Comparison of ENCODE assay signal across 26 cellular contexts in genomic region chr15:96553931-96554330, GRCh38.
DNase-seq lines count a peak whose midpoint lies in the region; ATAC-seq, FAIRE-seq and TF ChIP-seq lines count a peak whose summit lies in the region.
"Had no signal": no experiment of that assay in that cellular context is flagged by ENCODE, and none has a peak within 500 bp of the region (broad histone marks: within the 10 kb centered on the region; RNA-seq: fewer than 3 reads in every experiment).

No MANE protein-coding gene starts in this region.

- H3K27me3 Mint-ChIP-seq in endodermal cell (ENCODE audit: insufficient read depth): peaks cover 5% of the 10 kb centered on the region
- H3K27me3 Mint-ChIP-seq: B cell; CD8-positive, alpha-beta memory T cell had no signal

- TF ChIP-seq CTCF in bronchial epithelial cell (IDR thresholded peaks at IDR 0.05; ENCODE audit: insufficient read depth, low read length, severe bottlenecking): no peak
- no peak for TF ChIP-seq CTCF in omental fat pad (IDR thresholded peaks at IDR 0.05)
- TF ChIP-seq CTCF in endodermal cell (conservative IDR thresholded peaks at IDR 0.05): no peak

- no peak overlapping the region for H3K9ac ChIP-seq in endodermal cell (ENCODE audit: extremely low read depth, low read length, poor library complexity, severe bottlenecking)
- H3K9ac ChIP-seq: KMS-11 had no signal

- FAIRE-seq in bronchial epithelial cell (lab: Jason Lieb, UNC): no peak

- H3K27ac ChIP-seq in endodermal cell (ENCODE audit: low read depth, low read length): no peak overlapping the region
- H3K27ac ChIP-seq: C4-2B, KMS-11, SK-N-MC had no signal

- no peaks in the 10 kb centered on the region for H3K9me3 ChIP-seq in endodermal cell (ENCODE audit: control insufficient read depth, low read length)
- H3K9me3 ChIP-seq: HAP-1 had no signal

- no peaks in the 10 kb centered on the region for H3K9me3 Mint-ChIP-seq in endodermal cell
- H3K9me3 Mint-ChIP-seq: HFFc6 had no signal

- H3K4me3 Mint-ChIP-seq in endodermal cell: no peak overlapping the region
- H3K4me3 Mint-ChIP-seq: B cell, HFFc6 had no signal

- H3K4me1 ChIP-seq in endodermal cell (ENCODE audit: control insufficient read depth, insufficient read depth, low read length): no peaks in the 10 kb centered on the region
- H3K4me1 ChIP-seq: HAP-1 had no signal

- no peak overlapping the region for H3K27ac Mint-ChIP-seq in endodermal cell
- H3K27ac Mint-ChIP-seq: B cell; CD8-positive, alpha-beta memory T cell had no signal

- H3K4me3 ChIP-seq in bronchial epithelial cell (ENCODE audit: low read depth, low read length) (no peak overlapping the region), endodermal cell (ENCODE audit: low read length) (no peak overlapping the region)
- H3K4me3 ChIP-seq: HAP-1, SK-N-MC had no signal

- H3K36me3 Mint-ChIP-seq in endodermal cell (ENCODE audit: low read depth): no peaks in the 10 kb centered on the region
- H3K36me3 Mint-ChIP-seq: CD8-positive, alpha-beta memory T cell had no signal

- H3K27me3 ChIP-seq in bronchial epithelial cell (ENCODE audit: control insufficient read depth, insufficient read depth, low read length) (no peaks in the 10 kb centered on the region), endodermal cell (ENCODE audit: control insufficient read depth, insufficient read depth, low read length, poor library complexity, severe bottlenecking) (no peaks in the 10 kb centered on the region)

- H3K36me3 ChIP-seq in bronchial epithelial cell (ENCODE audit: control insufficient read depth, insufficient read depth, low read length): no peaks in the 10 kb centered on the region
- H3K36me3 ChIP-seq in endodermal cell (ENCODE audit: control insufficient read depth, insufficient read depth, low read length): no peaks in the 10 kb centered on the region
- H3K36me3 ChIP-seq: HAP-1 had no signal

- no peak for ATAC-seq in GM19397 (IDR thresholded peaks at IDR 0.05; ENCODE audit: unreplicated experiment)
- no peak for ATAC-seq in omental fat pad (ENCODE audit: low FRiP score)

- no peaks in the 10 kb centered on the region for H3K4me1 Mint-ChIP-seq in endodermal cell
- H3K4me1 Mint-ChIP-seq: B cell; CD8-positive, alpha-beta memory T cell had no signal

- 90 to 94% methylated on average over 5 to 6 of the region's 6 CpGs for WGBS in endodermal cell (ENCODE audit: insufficient coverage in 1 of 2, insufficient read length in 1 of 2), 2 experiments

- DNase-seq in EH (ENCODE audit: low read depth): peak; percentile 19
- peak; percentile 60 for DNase-seq in HT1080 (ENCODE audit: low read depth)
- peak; percentile 5 for DNase-seq in RKO (ENCODE audit: low spot score)
- DNase-seq in bronchial epithelial cell (ENCODE audit: low read depth): peak; percentile 5
- no peak for DNase-seq in omental fat pad (ENCODE audit: low spot score)
- DNase-seq in activated naive CD4-positive, alpha-beta T cell treated with anti-CD3 and anti-CD28 coated beads, Interleukin-2, amount 50 U/mL, for 16 hours: no peak
- no peak for DNase-seq in endodermal cell
- DNase-seq: CD8-positive, alpha-beta memory T cell; DMS 273 treated with DMSO at 0.1 percent for 48 hours; DMS79; GOT3; HFFc6; IMR-90; MV-4-11; NCI-H1105; NCI-H1436 treated with DMSO at 0.1 percent for 48 hours; NCI-H187 treated with DMSO at 0.1 percent for 48 hours; NCI-H2107; NCI-H526; SIG-M5 had no signal

Comparison
In these comparisons a context has a peak if more than half of its experiments do, and no peak if none do; other contexts are left out.
1. DNase-seq: peak in EH (single experiment), HT1080 (single experiment), RKO (single experiment) and bronchial epithelial cell (single experiment); none in omental fat pad (single experiment), activated naive CD4-positive, alpha-beta T cell treated with anti-CD3 and anti-CD28 coated beads, Interleukin-2, amount 50 U/mL, for 16 hours (single experiment) and endodermal cell (single experiment).